12 cellular contexts compared by ENCODE assay signal in the genomic region with DNA sequence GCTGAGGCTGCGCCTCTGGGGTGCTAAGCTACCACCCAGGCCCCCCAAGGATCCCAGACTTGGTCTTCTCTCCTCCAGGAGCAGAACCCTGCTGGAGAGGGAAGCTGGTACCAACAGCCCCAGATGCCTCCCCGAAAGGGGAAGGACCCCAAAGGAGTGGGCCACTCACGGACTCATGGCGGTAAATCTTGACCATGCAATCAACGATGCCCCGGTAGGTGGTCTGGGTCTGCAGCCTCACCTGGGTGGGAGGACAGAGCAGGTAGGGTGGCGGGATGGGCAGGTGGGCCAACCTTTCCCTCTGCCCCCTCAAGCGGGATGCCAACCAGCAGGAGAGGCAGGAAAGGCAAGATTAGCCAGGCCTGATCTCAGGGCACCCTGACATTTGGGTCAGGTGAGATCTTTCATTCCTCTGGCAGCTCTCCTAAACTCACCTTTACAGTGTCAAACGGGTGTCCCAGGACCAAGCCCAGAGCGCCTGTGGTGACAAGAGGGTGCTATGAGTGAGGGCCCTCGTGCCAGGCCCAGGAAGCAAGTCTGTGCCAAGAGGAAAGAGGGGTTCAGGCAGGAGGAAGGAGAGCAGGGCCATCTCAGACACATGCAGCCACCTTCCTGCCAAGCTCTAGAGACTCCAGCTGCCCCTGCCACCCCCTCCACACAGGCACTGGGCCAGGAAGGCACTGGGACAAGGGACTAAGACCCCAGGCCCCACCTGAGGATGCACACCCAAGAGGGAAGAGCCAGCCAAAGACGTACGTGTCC. TPM values are rescaled to one million over a fixed set of nuclear protein-coding genes. Genes with fewer than 3 reads are reported as not detected.
DNase-seq lines count a peak whose midpoint lies in the region; ATAC-seq lines count a peak whose summit lies in the region.
"Had no signal": no experiment of that assay in that cellular context is flagged by ENCODE, and none has a peak within 500 bp of the region (broad histone marks: within the 10 kb centered on the region; RNA-seq: fewer than 3 reads in every experiment).

No MANE protein-coding gene starts in this region.

- H3K4me3 Mint-ChIP-seq in CD8-positive, alpha-beta memory T cell = peak overlapping the region in 6 of 7 donors; percentile 8 to 83 (median 38)
- peak overlapping the region in 8 of 10 donors; percentile 14 to 81 (median 36) for H3K4me3 Mint-ChIP-seq in naive thymus-derived CD8-positive, alpha-beta T cell

- H3K4me2 ChIP-seq in BLaER1 treated with 17β-estradiol and CSF1 and Interleukin-3, amounts not matched to agents 10 nM and 100 nM = peak overlapping the region; percentile 86 to 99 (median 95); a peak in 21 of 22 replicates

- POLR2A ChIA-PET in CD8-positive, alpha-beta memory T cell (lab: Charles Lee) = interaction anchor here (0.6 to 1.3 kb wide), 3 partner anchors 11 to 128 kb away, joined by 3 to 4 read pairs (median 3); no protein-coding TSS in a partner anchor
- POLR2A ChIA-PET in naive thymus-derived CD8-positive, alpha-beta T cell (lab: Charles Lee) = interaction anchor here (1.0 to 17.5 kb wide), 3 partner anchors 40 to 124 kb away, joined by 3 to 396 read pairs (median 280); a partner anchor contains a TSS

- peaks cover 0 to 12% (median 0%) of the 10 kb centered on the region in 3 donors for H3K36me3 Mint-ChIP-seq in CD8-positive, alpha-beta memory T cell
- no peaks in the 10 kb centered on the region for H3K36me3 Mint-ChIP-seq in activated naive CD4-positive, alpha-beta T cell treated with anti-CD3 and anti-CD28 coated beads, Interleukin-2, amount 50 U/mL, for 72 hours
- H3K36me3 Mint-ChIP-seq in naive thymus-derived CD8-positive, alpha-beta T cell = peaks cover 0 to 13% (median 0%) of the 10 kb centered on the region in 3 donors

- peaks cover 74 to 86% (median 81%) of the 10 kb centered on the region in 10 experiments for H3K4me1 ChIP-seq in BLaER1 treated with 17β-estradiol and CSF1 and Interleukin-3, amounts not matched to agents 10 nM and 100 nM
- H3K4me1 ChIP-seq in CD8-positive, alpha-beta memory T cell (ENCODE audit: insufficient read depth, low read length) = peaks cover 37% of the 10 kb centered on the region

- no peak for ATAC-seq in activated naive CD4-positive, alpha-beta T cell treated with anti-CD3 and anti-CD28 coated beads, Interleukin-2, amount 50 U/mL, for 72 hours
- ATAC-seq in naive thymus-derived CD8-positive, alpha-beta T cell = no peak
- ATAC-seq in HG03571 (IDR thresholded peaks at IDR 0.05; ENCODE audit: unreplicated experiment) (no peak), GM21360 (IDR thresholded peaks at IDR 0.05; ENCODE audit: unreplicated experiment) (no peak), GM21576 (IDR thresholded peaks at IDR 0.05; ENCODE audit: unreplicated experiment) (no peak)

- H3K27ac ChIP-seq in BLaER1 treated with 17β-estradiol and CSF1 and Interleukin-3, amounts not matched to agents 10 nM and 100 nM = peak overlapping the region in 9 of 11 experiments; percentile 25 to 97 (median 91); a peak in 14 of 22 replicates
- no peak overlapping the region for H3K27ac ChIP-seq in CD8-positive, alpha-beta memory T cell (ENCODE audit: low read depth, low read length)

- H3K36me3 ChIP-seq in BLaER1 treated with 17β-estradiol and CSF1 and Interleukin-3, amounts not matched to agents 10 nM and 100 nM = no peaks in the 10 kb centered on the region
- H3K36me3 ChIP-seq in CD8-positive, alpha-beta memory T cell (ENCODE audit: insufficient read depth, low read length) = no peaks in the 10 kb centered on the region
- H3K36me3 ChIP-seq: sigmoid colon had no signal

- H3K4me3 ChIP-seq in BLaER1 treated with 17β-estradiol and CSF1 and Interleukin-3, amounts not matched to agents 10 nM and 100 nM = no peak overlapping the region
- no peak overlapping the region for H3K4me3 ChIP-seq in CD8-positive, alpha-beta memory T cell (ENCODE audit: low read length)
- H3K4me3 ChIP-seq: sigmoid colon had no signal

- no peaks in the 10 kb centered on the region for H3K9me3 ChIP-seq in BLaER1 treated with 17β-estradiol and CSF1 and Interleukin-3, amounts not matched to agents 10 nM and 100 nM (replicated peaks in 1 of 11)
- H3K9me3 ChIP-seq in CD8-positive, alpha-beta memory T cell (ENCODE audit: low read length) = no peaks in the 10 kb centered on the region
- H3K9me3 ChIP-seq: sigmoid colon had no signal

- no peaks in the 10 kb centered on the region for H3K27me3 Mint-ChIP-seq in CD8-positive, alpha-beta memory T cell
- H3K27me3 Mint-ChIP-seq in naive thymus-derived CD8-positive, alpha-beta T cell = no peaks in the 10 kb centered on the region

- DNase-seq in CD8-positive, alpha-beta memory T cell = no peak
- DNase-seq in activated naive CD4-positive, alpha-beta T cell treated with anti-CD3 and anti-CD28 coated beads, Interleukin-2, amount 50 U/mL, for 72 hours (ENCODE audit: low spot score in 2 of 2) = no peak
- DNase-seq in naive thymus-derived CD8-positive, alpha-beta T cell = no peak
- no peak for DNase-seq in NCI-H524 treated with DMSO at 0.1 percent for 48 hours (lab: John Stamatoyannopoulos, UW)
- DNase-seq: NCI-H1092 treated with DMSO at 0.1 percent for 48 hours, sigmoid colon had no signal

- peak overlapping the region in 10 of 11 experiments; percentile 19 to 90 (median 85); a peak in 13 of 22 replicates for H3K9ac ChIP-seq in BLaER1 treated with 17β-estradiol and CSF1 and Interleukin-3, amounts not matched to agents 10 nM and 100 nM

- H4K20me1 ChIP-seq in BLaER1 treated with 17β-estradiol and CSF1 and Interleukin-3, amounts not matched to agents 10 nM and 100 nM = no peaks in the 10 kb centered on the region

- CTCF ChIA-PET in CD8-positive, alpha-beta memory T cell (lab: Charles Lee) = interaction anchor here (1.2 to 8.0 kb wide), 5 partner anchors 13 to 128 kb away, joined by 4 to 54 read pairs (median 11); a partner anchor contains a TSS

- no peaks in the 10 kb centered on the region for H3K9me3 Mint-ChIP-seq in CD8-positive, alpha-beta memory T cell
- H3K9me3 Mint-ChIP-seq in activated naive CD4-positive, alpha-beta T cell treated with anti-CD3 and anti-CD28 coated beads, Interleukin-2, amount 50 U/mL, for 72 hours = no peaks in the 10 kb centered on the region
- H3K9me3 Mint-ChIP-seq in naive thymus-derived CD8-positive, alpha-beta T cell = no peaks in the 10 kb centered on the region

- H3K27me3 ChIP-seq in BLaER1 treated with 17β-estradiol and CSF1 and Interleukin-3, amounts not matched to agents 10 nM and 100 nM = no peaks in the 10 kb centered on the region
- no peaks in the 10 kb centered on the region for H3K27me3 ChIP-seq in CD8-positive, alpha-beta memory T cell (ENCODE audit: insufficient read depth, low read length, poor library complexity, severe bottlenecking)
- H3K27me3 ChIP-seq: sigmoid colon had no signal

- H3K27ac Mint-ChIP-seq in CD8-positive, alpha-beta memory T cell = peak overlapping the region in 4 of 8 donors; percentile 46 to 61 (median 48)
- peak overlapping the region; percentile 88 to 99 for H3K27ac Mint-ChIP-seq in activated naive CD4-positive, alpha-beta T cell treated with anti-CD3 and anti-CD28 coated beads, Interleukin-2, amount 50 U/mL, for 72 hours
- H3K27ac Mint-ChIP-seq in naive thymus-derived CD8-positive, alpha-beta T cell = peak overlapping the region; percentile 48 to 99 (median 76)

- peaks cover 26 to 41% (median 30%) of the 10 kb centered on the region in 3 donors for H3K4me1 Mint-ChIP-seq in CD8-positive, alpha-beta memory T cell
- H3K4me1 Mint-ChIP-seq in naive thymus-derived CD8-positive, alpha-beta T cell = peaks cover 27 to 53% (median 40%) of the 10 kb centered on the region in 4 donors

RNA-seq across cellular contexts. Expression of a gene that starts 2.6 kb away (rescaled TPM):
- 10 to 100 TPM; 13.3 to 13.8 TPM for total RNA-seq in CD8-positive, alpha-beta memory T cell
- 14.6 TPM for polyA plus RNA-seq in CD8-positive, alpha-beta memory T cell
- total RNA-seq in activated naive CD4-positive, alpha-beta T cell treated with anti-CD3 and anti-CD28 coated beads, Interleukin-2, amount 50 U/mL, for 72 hours = 10 to 100 TPM in 1 of 2 donors, 1 to 10 TPM in 1; 9.7 to 18.5 TPM
- 10 to 100 TPM; 22.2 to 23.4 TPM for total RNA-seq in naive thymus-derived CD8-positive, alpha-beta T cell
- 10 to 100 TPM; 10.8 to 19.2 (median 11.0) TPM for polyA plus RNA-seq in naive thymus-derived CD8-positive, alpha-beta T cell

RNA-seq across cellular contexts. Expression of a gene that starts 6.6 kb away (rescaled TPM):
- total RNA-seq in CD8-positive, alpha-beta memory T cell = 10 to 100 TPM; 44.9 to 49.8 TPM
- 60.6 TPM for polyA plus RNA-seq in CD8-positive, alpha-beta memory T cell
- total RNA-seq in activated naive CD4-positive, alpha-beta T cell treated with anti-CD3 and anti-CD28 coated beads, Interleukin-2, amount 50 U/mL, for 72 hours = 10 to 100 TPM; 39.7 to 53.4 TPM
- total RNA-seq in naive thymus-derived CD8-positive, alpha-beta T cell = 10 to 100 TPM; 48.6 to 55.0 TPM
- 10 to 100 TPM; 34.5 to 42.6 (median 35.4) TPM for polyA plus RNA-seq in naive thymus-derived CD8-positive, alpha-beta T cell

RNA-seq across cellular contexts. Expression of a gene that starts 25.3 kb away (rescaled TPM):
- total RNA-seq in CD8-positive, alpha-beta memory T cell = 1 to 10 TPM in 1 of 2 experiments, under 1 TPM in 1; 0.91 to 1.2 TPM
- 0.59 TPM for polyA plus RNA-seq in CD8-positive, alpha-beta memory T cell
- total RNA-seq in activated naive CD4-positive, alpha-beta T cell treated with anti-CD3 and anti-CD28 coated beads, Interleukin-2, amount 50 U/mL, for 72 hours = 1 to 10 TPM in 1 of 2 donors, under 1 TPM in 1; 0.76 to 4.0 TPM
- 1 to 10 TPM; 1.5 to 1.9 TPM for total RNA-seq in naive thymus-derived CD8-positive, alpha-beta T cell
- under 1 TPM; 0.15 to 0.67 (median 0.21) TPM for polyA plus RNA-seq in naive thymus-derived CD8-positive, alpha-beta T cell
- total RNA-seq: fibroblast of villous mesenchyme, subcutaneous adipose tissue had no signal

RNA-seq across cellular contexts. Expression of a gene that starts 42.7 kb away (rescaled TPM):
- total RNA-seq in CD8-positive, alpha-beta memory T cell = 100 to 1,000 TPM; 196 to 204 TPM
- 2.7 TPM for polyA plus RNA-seq in CD8-positive, alpha-beta memory T cell
- total RNA-seq in activated naive CD4-positive, alpha-beta T cell treated with anti-CD3 and anti-CD28 coated beads, Interleukin-2, amount 50 U/mL, for 72 hours = 1,000 to 10,000 TPM in 1 of 2 donors, 100 to 1,000 TPM in 1; 836 to 2,329 TPM
- 100 to 1,000 TPM; 375 to 414 TPM for total RNA-seq in naive thymus-derived CD8-positive, alpha-beta T cell
- 1 to 10 TPM; 1.3 to 2.9 (median 1.9) TPM for polyA plus RNA-seq in naive thymus-derived CD8-positive, alpha-beta T cell

RNA-seq across cellular contexts. Expression of a gene that starts 46.2 kb away (rescaled TPM):
- 10 to 100 TPM; 65.8 to 71.9 TPM for total RNA-seq in CD8-positive, alpha-beta memory T cell
- polyA plus RNA-seq in CD8-positive, alpha-beta memory T cell = 61.5 TPM
- total RNA-seq in activated naive CD4-positive, alpha-beta T cell treated with anti-CD3 and anti-CD28 coated beads, Interleukin-2, amount 50 U/mL, for 72 hours = 10 to 100 TPM; 75.3 to 79.4 TPM
- 100 to 1,000 TPM in 1 of 2 experiments, 10 to 100 TPM in 1; 96.5 to 100 TPM for total RNA-seq in naive thymus-derived CD8-positive, alpha-beta T cell
- polyA plus RNA-seq in naive thymus-derived CD8-positive, alpha-beta T cell = 10 to 100 TPM; 48.3 to 64.9 (median 51.3) TPM
